8 cellular contexts compared by ENCODE assay signal in the genomic region with DNA sequence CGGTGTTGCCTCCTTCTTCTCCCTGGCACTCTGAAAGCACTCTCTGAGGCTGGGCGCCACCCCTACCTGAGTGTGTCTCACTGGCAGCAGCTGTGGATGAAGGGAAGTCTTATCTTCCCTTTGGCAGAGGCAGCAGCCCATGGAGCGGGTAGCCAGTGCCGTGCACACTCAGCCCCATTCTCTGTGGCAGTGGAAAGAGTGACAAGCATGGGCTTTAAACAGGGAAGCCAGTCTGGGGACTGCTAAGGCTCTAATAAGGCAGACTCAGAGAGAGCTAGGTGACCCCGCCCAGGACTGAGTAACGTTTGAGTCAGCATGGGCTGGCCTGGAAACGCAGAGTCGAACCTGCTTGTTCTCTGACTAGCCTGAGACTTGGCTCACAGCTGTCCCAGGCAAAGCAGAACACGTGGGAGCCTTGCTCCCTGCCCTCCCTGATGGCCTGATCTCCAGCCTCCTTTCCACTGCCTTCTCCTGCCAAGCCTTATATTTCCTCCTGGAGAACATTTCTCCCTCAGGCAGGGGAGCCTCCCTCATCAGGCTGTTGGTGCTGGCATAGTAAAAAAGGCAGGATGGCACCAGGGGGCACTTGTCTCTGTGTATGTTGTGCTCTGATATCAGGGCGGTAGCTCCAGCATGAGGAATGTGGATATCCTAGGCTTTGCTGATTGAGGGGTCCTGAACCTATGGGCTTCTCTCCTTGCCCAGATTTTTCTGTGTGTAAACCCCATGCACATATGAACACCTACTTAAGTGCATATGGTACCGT.
DNase-seq lines count a peak whose midpoint lies in the region; ATAC-seq lines count a peak whose summit lies in the region.

No MANE protein-coding gene starts in this region.

- intact Hi-C loops in Right ventricle myocardium superior (cut with DNase I), result no loop called here

- ATAC-seq in GM19023 (IDR thresholded peaks at IDR 0.05; ENCODE audit: unreplicated experiment) (peak; percentile 89), HG03175 (IDR thresholded peaks at IDR 0.05; ENCODE audit: unreplicated experiment) (peak; percentile 76), Right ventricle myocardium superior (ENCODE audit: poor library complexity) (peak; percentile 93)

- DNase-seq in activated CD8-positive, alpha-beta memory T cell treated with anti-CD3 and anti-CD28 coated beads, Interleukin-2, amount 50 U/mL, for 48 hours, result peak; percentile 78
- DNase-seq in Right ventricle myocardium superior (peak; percentile 74), occipital lobe (lab: John Stamatoyannopoulos, UW) (no peak), KG1 (lab: John Stamatoyannopoulos, UW) (no peak), NCI-H2107 treated with DMSO at 0.1 percent for 48 hours (lab: John Stamatoyannopoulos, UW; ENCODE audit: unreplicated experiment) (no peak)
- DNase-seq in stimulated activated CD4-positive, alpha-beta T cell treated with anti-CD3 and anti-CD28 coated beads, Interleukin-1b, Interleukin-23, amount 100 ng/mL, for 4 hours (ENCODE audit: low read depth in 2 of 2), result peak; percentile 26 to 44

Comparison
In these comparisons a context has a peak if more than half of its experiments do, and no peak if none do; other contexts are left out.
1. DNase-seq: peak in activated CD8-positive, alpha-beta memory T cell treated with anti-CD3 and anti-CD28 coated beads, Interleukin-2, amount 50 U/mL, for 48 hours (single experiment), Right ventricle myocardium superior (single experiment) and stimulated activated CD4-positive, alpha-beta T cell treated with anti-CD3 and anti-CD28 coated beads, Interleukin-1b, Interleukin-23, amount 100 ng/mL, for 4 hours (2 of 2); none in occipital lobe (single experiment), KG1 (single experiment) and NCI-H2107 treated with DMSO at 0.1 percent for 48 hours (single experiment).
2. Peak in every context shown above with its lines, with median percentiles within 50 percentile points of each other: ATAC-seq.